In the genomic region with DNA sequence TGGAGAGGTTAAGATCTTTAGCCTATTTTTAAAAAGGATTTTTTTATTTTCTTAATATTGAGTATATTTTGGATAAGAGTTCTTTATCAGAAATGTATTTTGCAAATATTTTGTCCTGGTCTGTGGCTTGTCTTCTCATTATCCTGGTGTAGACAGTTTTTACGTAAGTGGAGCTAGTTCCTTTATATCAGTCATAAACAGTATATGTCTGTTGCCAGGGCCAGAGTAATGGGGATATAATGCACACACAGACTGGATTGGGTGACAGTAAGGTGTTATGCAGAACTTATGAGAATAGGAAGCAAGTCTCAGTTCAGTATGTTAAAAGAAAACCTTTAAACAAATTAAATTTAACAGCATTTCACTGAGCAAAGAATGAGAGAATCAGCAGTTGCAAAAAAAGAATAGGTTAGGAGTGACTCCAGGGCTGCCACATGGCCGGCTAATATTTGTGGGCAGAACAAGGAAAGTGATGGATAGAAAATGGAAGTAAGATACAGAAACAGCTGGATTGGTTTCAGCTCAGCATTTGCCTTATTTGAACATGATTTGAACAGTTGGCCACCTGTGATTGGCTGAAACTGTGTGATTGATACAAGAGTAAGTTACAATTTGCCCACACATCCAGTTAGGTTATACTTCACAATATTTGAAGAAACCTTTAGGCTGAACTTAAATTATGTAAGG, we compare ENCODE assay signal across 16 cellular contexts.
DNase-seq lines count a peak whose midpoint lies in the region; ATAC-seq, FAIRE-seq and TF ChIP-seq lines count a peak whose summit lies in the region.
"Had no signal": no experiment of that assay in that cellular context is flagged by ENCODE, and none has a peak within 500 bp of the region (broad histone marks: within the 10 kb centered on the region; RNA-seq: fewer than 3 reads in every experiment).

No MANE protein-coding gene starts in this region.

- H3K9ac ChIP-seq in GM12878 (ENCODE audit: control insufficient read depth, insufficient read depth, low read length) = no peak overlapping the region

- DNase-seq in GM12878 (ENCODE audit: low read depth, low spot score) (no peak), SKM-1 treated with dmso at 0.1 percent for 144 hours (lab: John Stamatoyannopoulos, UW; ENCODE audit: unreplicated experiment) (no peak), NCI-H510A treated with DMSO at 0.1 percent for 48 hours (lab: John Stamatoyannopoulos, UW) (no peak), NCI-H2196 (lab: John Stamatoyannopoulos, UW; ENCODE audit: unreplicated experiment) (no peak)
- no peak for DNase-seq in stimulated activated CD4-positive, alpha-beta T cell treated with anti-CD3 and anti-CD28 coated beads, Interleukin-2, amount 100 ng/mL, for 48 hours
- DNase-seq: brain microvascular endothelial cell, Calu3, head of caudate nucleus, HFFc6, Karpas-422, NCI-H446 treated with DMSO at 0.1 percent for 48 hours, nucleus accumbens, SHP77 treated with DMSO at 0.1 percent for 48 hours had no signal

- peak overlapping the region; percentile 62 for H2AFZ ChIP-seq in GM12878 (ENCODE audit: control insufficient read depth, low read depth, low read length)

- no TSS peak for BruUV-seq in GM12878 (replicated peaks; lab: Mats Ljungman, UMichigan)

- TF ChIP-seq EP300 in GM12878 (IDR thresholded peaks at IDR 0.05; ENCODE audit: borderline replicate concordance in 1 of 2, control insufficient read depth in 1 of 2, low read depth in 2 of 2, low read length in 2 of 2) = no peak

- peak overlapping the region; percentile 22; the same call in 1 of the 2 replicates for H3K4me2 ChIP-seq in GM12878 (ENCODE audit: control insufficient read depth, insufficient read depth)

- POLR2A ChIA-PET in GM12878 (lab: Charles Lee) = interaction anchor here (1.3 kb wide), 1 partner anchor 138 kb away, joined by 4 read pairs; no protein-coding TSS in a partner anchor

- no peaks in the 10 kb centered on the region for H4K20me1 ChIP-seq in GM12878 (ENCODE audit: control insufficient read depth, insufficient read depth)

- H3K27me3 ChIP-seq in GM12878 (replicated peaks in 1 of 2; ENCODE audit: control insufficient read depth in 2 of 2, insufficient read depth in 2 of 2, low read length in 1 of 2) = no peaks in the 10 kb centered on the region
- H3K27me3 ChIP-seq: brain microvascular endothelial cell had no signal

- no peak for FAIRE-seq in GM12878 (lab: Jason Lieb, UNC)

- RAD21 ChIA-PET in GM12878 (lab: Charles Lee; ENCODE audit: unreplicated experiment) = interaction anchor here (1.0 to 1.9 kb wide), 7 partner anchors 14 to 240 kb away, joined by 3 to 12 read pairs (median 4); a partner anchor contains a TSS

- TF ChIP-seq RAD21 in GM12878 (IDR thresholded peaks at IDR 0.05; ENCODE audit: insufficient read depth, low read depth, low read length) = no peak

- ATAC-seq in GM18870 (IDR thresholded peaks at IDR 0.05; ENCODE audit: unreplicated experiment) (peak; percentile 38), GM21526 (IDR thresholded peaks at IDR 0.05; ENCODE audit: low FRiP score, unreplicated experiment) (peak; percentile 46), HG03108 (IDR thresholded peaks at IDR 0.05; ENCODE audit: unreplicated experiment) (peak; percentile 22), GM12878 (peak; percentile 74)

- H3K4me3 ChIP-seq in GM12878 = no peak overlapping the region

- H3K36me3 ChIP-seq in GM12878 (ENCODE audit: control insufficient read depth in 2 of 2, insufficient read depth in 2 of 2, low read length in 1 of 2) = no peaks in the 10 kb centered on the region
- H3K36me3 ChIP-seq: brain microvascular endothelial cell had no signal

- no peak for TF ChIP-seq POLR2A in GM12878 (IDR thresholded peaks at IDR 0.05; ENCODE audit: low read depth, low read length)

- CTCF ChIA-PET in GM12878 (lab: Yijun Ruan, JAX) = interaction anchor here (0.6 to 3.7 kb wide), 8 partner anchors 9 to 520 kb away, joined by 3 to 29 read pairs (median 6); no protein-coding TSS in a partner anchor

- no peaks in the 10 kb centered on the region for H3K9me3 ChIP-seq in GM12878 (replicated peaks; ENCODE audit: control insufficient read depth, insufficient read depth, low read length)

- H3K4me1 ChIP-seq in GM12878 (ENCODE audit: control insufficient read depth, insufficient read depth, low read length) = peaks cover 4% of the 10 kb centered on the region

- no peak overlapping the region for H3K27ac ChIP-seq in GM12878 (ENCODE audit: control insufficient read depth, insufficient read depth)
- H3K27ac ChIP-seq: brain microvascular endothelial cell had no signal

- intact Hi-C loops in GM12878 (cut with micrococcal nuclease; ENCODE audit: unreplicated experiment) = loop anchor here (10.0 kb wide), 1 partner anchor 82 kb away; no protein-coding TSS in a partner anchor

- TF ChIP-seq CTCF in GM12878 (IDR thresholded peaks at IDR 0.05 in 2 of 3, conservative IDR thresholded peaks at IDR 0.05 in 1 of 3; ENCODE audit: control insufficient read depth in 2 of 3, extremely low read depth in 1 of 3, insufficient read depth in 1 of 3, low read depth in 3 of 3, low read length in 3 of 3) = no peak

- 83% methylated on average over 2 of the region's 2 CpGs for WGBS in GM12878 (ENCODE audit: insufficient coverage, insufficient replicate concordance, low lambda C conversion rate, missing lambda C conversion rate)

- in situ Hi-C loops in GM12878 (cut with MboI) = no loop called here

- SMC1A ChIA-PET in GM12878 (lab: Charles Lee; ENCODE audit: uncharacterized antibody, unreplicated experiment) = interaction anchor here (0.8 to 1.9 kb wide), 7 partner anchors 10 to 202 kb away, joined by 3 to 9 read pairs (median 5); a partner anchor contains a TSS

- H3K79me2 ChIP-seq in GM12878 (ENCODE audit: control insufficient read depth, insufficient read depth, low read length) = no peaks in the 10 kb centered on the region

TF ChIP-seq in GM12878, 131 proteins besides CTCF, POLR2A, EP300 and RAD21:
- no peak for TF ChIP-seq SMARCA5 (IDR thresholded peaks at IDR 0.05)
- TF ChIP-seq SUPT20H (IDR thresholded peaks at IDR 0.05; ENCODE audit: borderline replicate concordance, control insufficient read depth, low read depth, low read length) = no peak
- 0 out of 2 replicates have a peak, but pooled peaks have one; percentile 29 for TF ChIP-seq EED (IDR thresholded peaks at IDR 0.05; ENCODE audit: low read depth)
- TF ChIP-seq SRF (IDR thresholded peaks at IDR 0.05; ENCODE audit: low read depth in 2 of 2, low read length in 2 of 2) = peak in 1 of 2 experiments; percentile 74; a peak in 2 of 4 replicates
- no peak for TF ChIP-seq CEBPB (IDR thresholded peaks at IDR 0.05; ENCODE audit: borderline replicate concordance in 1 of 2, low read depth in 2 of 2, low read length in 2 of 2)
- TF ChIP-seq TCF12 (IDR thresholded peaks at IDR 0.05; ENCODE audit: low read depth, low read length) = no peak
- TF ChIP-seq ZNF622 (IDR thresholded peaks at IDR 0.05) = no peak
- TF ChIP-seq IKZF1 (conservative IDR thresholded peaks at IDR 0.05) = 0 out of 2 replicates have a peak, but pooled peaks have one; percentile 35
- TF ChIP-seq, protein P1, sequence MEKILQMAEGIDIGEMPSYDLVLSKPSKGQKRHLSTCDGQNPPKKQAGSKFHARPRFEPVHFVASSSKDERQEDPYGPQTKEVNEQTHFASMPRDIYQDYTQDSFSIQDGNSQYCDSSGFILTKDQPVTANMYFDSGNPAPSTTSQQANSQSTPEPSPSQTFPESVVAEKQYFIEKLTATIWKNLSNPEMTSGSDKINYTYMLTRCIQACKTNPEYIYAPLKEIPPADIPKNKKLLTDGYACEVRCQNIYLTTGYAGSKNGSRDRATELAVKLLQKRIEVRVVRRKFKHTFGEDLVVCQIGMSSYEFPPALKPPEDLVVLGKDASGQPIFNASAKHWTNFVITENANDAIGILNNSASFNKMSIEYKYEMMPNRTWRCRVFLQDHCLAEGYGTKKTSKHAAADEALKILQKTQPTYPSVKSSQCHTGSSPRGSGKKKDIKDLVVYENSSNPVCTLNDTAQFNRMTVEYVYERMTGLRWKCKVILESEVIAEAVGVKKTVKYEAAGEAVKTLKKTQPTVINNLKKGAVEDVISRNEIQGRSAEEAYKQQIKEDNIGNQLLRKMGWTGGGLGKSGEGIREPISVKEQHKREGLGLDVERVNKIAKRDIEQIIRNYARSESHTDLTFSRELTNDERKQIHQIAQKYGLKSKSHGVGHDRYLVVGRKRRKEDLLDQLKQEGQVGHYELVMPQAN (conservative IDR thresholded peaks at IDR 0.05) = no peak
- no peak for TF ChIP-seq ESRRA (IDR thresholded peaks at IDR 0.05; ENCODE audit: low read length)
- TF ChIP-seq, protein P2, sequence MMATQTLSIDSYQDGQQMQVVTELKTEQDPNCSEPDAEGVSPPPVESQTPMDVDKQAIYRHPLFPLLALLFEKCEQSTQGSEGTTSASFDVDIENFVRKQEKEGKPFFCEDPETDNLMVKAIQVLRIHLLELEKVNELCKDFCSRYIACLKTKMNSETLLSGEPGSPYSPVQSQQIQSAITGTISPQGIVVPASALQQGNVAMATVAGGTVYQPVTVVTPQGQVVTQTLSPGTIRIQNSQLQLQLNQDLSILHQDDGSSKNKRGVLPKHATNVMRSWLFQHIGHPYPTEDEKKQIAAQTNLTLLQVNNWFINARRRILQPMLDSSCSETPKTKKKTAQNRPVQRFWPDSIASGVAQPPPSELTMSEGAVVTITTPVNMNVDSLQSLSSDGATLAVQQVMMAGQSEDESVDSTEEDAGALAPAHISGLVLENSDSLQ (IDR thresholded peaks at IDR 0.05) = peak; percentile 70; the same call in 1 of the 2 replicates
- no peak for TF ChIP-seq FOXK2 (IDR thresholded peaks at IDR 0.05)
- TF ChIP-seq KAT2A (conservative IDR thresholded peaks at IDR 0.05; ENCODE audit: control insufficient read depth, low read depth, low read length) = no peak
TF ChIP-seq in GM12878: peak in this region for 4.

Comparison
In these comparisons a context has a peak if more than half of its experiments do, and no peak if none do; other contexts are left out.
1. ATAC-seq: peak in every context shown above with its lines; median percentile 74 in GM12878; 46 in GM21526; 38 in GM18870; 22 in HG03108.